ENCODE assay signal across 1 cellular context in the genomic region with DNA sequence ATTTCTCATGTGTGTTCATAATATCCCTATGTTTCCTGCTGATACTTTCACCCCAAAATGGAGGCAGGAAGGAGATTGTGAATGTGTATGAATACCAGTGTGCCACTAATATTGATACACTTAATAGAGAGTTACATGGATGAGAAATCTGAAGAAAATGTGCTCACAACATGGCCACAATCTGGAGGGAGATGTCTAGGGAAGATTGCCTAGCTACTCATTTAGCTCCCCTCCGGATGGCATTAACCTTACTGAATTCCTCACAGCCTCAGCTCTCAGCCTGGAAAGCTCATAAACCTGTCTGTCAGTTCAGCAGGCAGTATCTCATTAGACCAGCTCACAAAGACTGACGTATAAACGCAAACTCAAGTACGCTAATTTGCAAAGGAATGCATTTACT.
TF ChIP-seq lines count a peak whose summit lies in the region.

No MANE protein-coding gene starts in this region.

TF ChIP-seq in K562, 482 proteins besides CTCF, POLR2A, EP300 and RAD21 (continues in another document):
- TF ChIP-seq PTTG1 (tag; IDR thresholded peaks at IDR 0.05; ENCODE audit: low read depth) (no peak), CBFA2T2 (conservative IDR thresholded peaks at IDR 0.05) (no peak), DMBX1 (CRISPR knock-in tag; IDR thresholded peaks at IDR 0.05; ENCODE audit: borderline replicate concordance) (0 out of 2 replicates have a peak, but pooled peaks have one; percentile 40), ZNF707 (CRISPR knock-in tag; conservative IDR thresholded peaks at IDR 0.05) (no peak), ZNF76 (CRISPR knock-in tag; IDR thresholded peaks at IDR 0.05; ENCODE audit: borderline replicate concordance) (no peak), KLF13 (tag; IDR thresholded peaks at IDR 0.05; ENCODE audit: borderline replicate concordance, low read depth) (no peak), KLF16 (IDR thresholded peaks at IDR 0.05) (no peak), TFAM (CRISPR knock-in tag; conservative IDR thresholded peaks at IDR 0.05) (no peak), ZNF589 (CRISPR knock-in tag; IDR thresholded peaks at IDR 0.05; ENCODE audit: low read depth) (0 out of 2 replicates have a peak, but pooled peaks have one; percentile 26), MTF1 (CRISPR knock-in tag; IDR thresholded peaks at IDR 0.05; ENCODE audit: borderline replicate concordance) (no peak), DPF2 (IDR thresholded peaks at IDR 0.05) (peak; percentile 41; the same call in 1 of the 2 replicates), CEBPG (CRISPR knock-in tag; IDR thresholded peaks at IDR 0.05) (no peak), CEBPG (tag; conservative IDR thresholded peaks at IDR 0.05 in 1 of 2, IDR thresholded peaks at IDR 0.05 in 1 of 2) (no peak), HMG20B (CRISPR knock-in tag; IDR thresholded peaks at IDR 0.05) (no peak), GATAD2B (IDR thresholded peaks at IDR 0.05; ENCODE audit: borderline replicate concordance) (no peak), YBX1 (IDR thresholded peaks at IDR 0.05) (no peak), NR3C1 (CRISPR knock-in tag; IDR thresholded peaks at IDR 0.05) (no peak), FOXK2 (conservative IDR thresholded peaks at IDR 0.05 in 1 of 2, IDR thresholded peaks at IDR 0.05 in 1 of 2; ENCODE audit: low read depth in 2 of 2) (no peak), YY1 (IDR thresholded peaks at IDR 0.05; ENCODE audit: borderline replicate concordance in 1 of 3, control insufficient read depth in 1 of 3, extremely low read depth in 1 of 3, insufficient read depth in 3 of 3, insufficient read length in 1 of 3, insufficient replicate concordance in 2 of 3, low read depth in 1 of 3, low read length in 2 of 3) (peak in 1 of 3 experiments; percentile 44), ZNF696 (CRISPR knock-in tag; conservative IDR thresholded peaks at IDR 0.05) (no peak)
- TF ChIP-seq, protein P1, sequence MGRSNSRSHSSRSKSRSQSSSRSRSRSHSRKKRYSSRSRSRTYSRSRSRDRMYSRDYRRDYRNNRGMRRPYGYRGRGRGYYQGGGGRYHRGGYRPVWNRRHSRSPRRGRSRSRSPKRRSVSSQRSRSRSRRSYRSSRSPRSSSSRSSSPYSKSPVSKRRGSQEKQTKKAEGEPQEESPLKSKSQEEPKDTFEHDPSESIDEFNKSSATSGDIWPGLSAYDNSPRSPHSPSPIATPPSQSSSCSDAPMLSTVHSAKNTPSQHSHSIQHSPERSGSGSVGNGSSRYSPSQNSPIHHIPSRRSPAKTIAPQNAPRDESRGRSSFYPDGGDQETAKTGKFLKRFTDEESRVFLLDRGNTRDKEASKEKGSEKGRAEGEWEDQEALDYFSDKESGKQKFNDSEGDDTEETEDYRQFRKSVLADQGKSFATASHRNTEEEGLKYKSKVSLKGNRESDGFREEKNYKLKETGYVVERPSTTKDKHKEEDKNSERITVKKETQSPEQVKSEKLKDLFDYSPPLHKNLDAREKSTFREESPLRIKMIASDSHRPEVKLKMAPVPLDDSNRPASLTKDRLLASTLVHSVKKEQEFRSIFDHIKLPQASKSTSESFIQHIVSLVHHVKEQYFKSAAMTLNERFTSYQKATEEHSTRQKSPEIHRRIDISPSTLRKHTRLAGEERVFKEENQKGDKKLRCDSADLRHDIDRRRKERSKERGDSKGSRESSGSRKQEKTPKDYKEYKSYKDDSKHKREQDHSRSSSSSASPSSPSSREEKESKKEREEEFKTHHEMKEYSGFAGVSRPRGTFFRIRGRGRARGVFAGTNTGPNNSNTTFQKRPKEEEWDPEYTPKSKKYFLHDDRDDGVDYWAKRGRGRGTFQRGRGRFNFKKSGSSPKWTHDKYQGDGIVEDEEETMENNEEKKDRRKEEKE (IDR thresholded peaks at IDR 0.05; ENCODE audit: borderline replicate concordance in 1 of 2, control insufficient read depth in 1 of 2, low read depth in 2 of 2, low read length in 1 of 2): no peak
- TF ChIP-seq, protein P2, sequence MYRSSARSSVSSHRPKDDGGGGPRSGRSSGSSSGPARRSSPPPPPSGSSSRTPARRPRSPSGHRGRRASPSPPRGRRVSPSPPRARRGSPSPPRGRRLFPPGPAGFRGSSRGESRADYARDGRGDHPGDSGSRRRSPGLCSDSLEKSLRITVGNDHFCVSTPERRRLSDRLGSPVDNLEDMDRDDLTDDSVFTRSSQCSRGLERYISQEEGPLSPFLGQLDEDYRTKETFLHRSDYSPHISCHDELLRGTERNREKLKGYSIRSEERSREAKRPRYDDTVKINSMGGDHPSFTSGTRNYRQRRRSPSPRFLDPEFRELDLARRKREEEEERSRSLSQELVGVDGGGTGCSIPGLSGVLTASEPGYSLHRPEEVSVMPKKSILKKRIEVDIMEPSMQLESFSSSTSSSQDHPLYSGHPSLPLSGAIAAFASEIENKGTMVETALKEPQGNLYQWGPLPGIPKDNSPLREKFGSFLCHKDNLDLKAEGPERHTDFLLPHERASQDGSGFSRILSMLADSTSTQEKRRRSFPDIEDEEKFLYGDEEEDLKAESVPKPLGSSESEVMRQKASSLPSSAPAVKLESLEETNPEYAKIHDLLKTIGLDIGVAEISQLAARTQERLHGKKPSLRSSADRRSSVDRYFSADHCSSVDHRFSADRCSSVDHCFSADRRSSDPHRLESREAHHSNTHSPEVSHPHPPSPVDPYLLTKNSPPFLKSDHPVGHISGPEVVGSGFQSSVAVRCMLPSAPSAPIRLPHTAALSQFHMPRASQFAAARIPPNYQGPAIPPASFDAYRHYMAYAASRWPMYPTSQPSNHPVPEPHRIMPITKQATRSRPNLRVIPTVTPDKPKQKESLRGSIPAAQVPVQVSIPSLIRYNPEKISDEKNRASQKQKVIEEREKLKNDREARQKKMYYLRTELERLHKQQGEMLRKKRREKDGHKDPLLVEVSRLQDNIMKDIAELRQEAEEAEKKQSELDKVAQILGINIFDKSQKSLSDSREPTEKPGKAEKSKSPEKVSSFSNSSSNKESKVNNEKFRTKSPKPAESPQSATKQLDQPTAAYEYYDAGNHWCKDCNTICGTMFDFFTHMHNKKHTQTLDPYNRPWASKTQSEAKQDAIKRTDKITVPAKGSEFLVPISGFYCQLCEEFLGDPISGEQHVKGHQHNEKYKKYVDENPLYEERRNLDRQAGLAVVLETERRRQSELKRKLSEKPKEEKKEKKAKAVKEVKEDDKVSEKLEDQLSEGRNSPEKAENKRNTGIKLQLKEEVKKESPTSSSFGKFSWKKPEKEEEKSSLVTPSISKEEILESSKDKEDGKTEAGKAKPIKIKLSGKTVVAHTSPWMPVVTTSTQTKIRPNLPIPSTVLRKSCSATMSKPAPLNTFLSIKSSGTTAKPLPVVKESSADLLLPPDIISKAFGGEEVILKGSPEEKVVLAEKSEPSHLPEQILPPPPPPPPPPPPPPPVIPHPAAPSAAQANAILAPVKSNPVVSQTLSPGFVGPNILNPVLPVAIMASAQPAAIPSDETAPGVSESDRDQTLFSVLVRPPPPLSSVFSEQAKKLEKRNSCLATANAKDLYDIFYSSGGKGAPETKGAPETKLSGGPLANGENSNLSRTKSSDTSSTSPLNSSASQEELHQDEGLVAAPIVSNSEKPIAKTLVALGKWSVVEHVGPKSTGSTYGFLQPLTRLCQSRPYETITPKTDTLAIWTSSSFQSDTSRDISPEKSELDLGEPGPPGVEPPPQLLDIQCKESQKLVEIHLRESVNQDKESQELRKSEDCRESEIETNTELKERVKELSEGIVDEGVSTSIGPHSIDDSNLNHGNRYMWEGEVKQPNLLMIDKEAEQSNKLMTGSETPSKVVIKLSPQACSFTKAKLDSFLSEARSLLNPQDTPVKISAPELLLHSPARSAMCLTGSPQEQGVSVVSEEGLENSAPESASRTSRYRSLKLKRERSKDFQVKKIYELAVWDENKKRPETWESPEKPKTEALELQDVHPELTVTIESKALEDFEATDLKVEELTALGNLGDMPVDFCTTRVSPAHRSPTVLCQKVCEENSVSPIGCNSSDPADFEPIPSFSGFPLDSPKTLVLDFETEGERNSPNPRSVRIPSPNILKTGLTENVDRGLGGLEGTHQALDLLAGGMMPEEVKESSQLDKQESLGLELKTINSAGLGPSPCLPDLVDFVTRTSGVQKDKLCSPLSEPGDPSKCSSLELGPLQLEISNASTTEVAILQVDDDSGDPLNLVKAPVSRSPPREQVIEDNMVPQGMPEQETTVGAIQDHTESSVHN (IDR thresholded peaks at IDR 0.05; ENCODE audit: borderline replicate concordance in 1 of 2, low read depth in 1 of 2): no peak
- TF ChIP-seq, protein P3, sequence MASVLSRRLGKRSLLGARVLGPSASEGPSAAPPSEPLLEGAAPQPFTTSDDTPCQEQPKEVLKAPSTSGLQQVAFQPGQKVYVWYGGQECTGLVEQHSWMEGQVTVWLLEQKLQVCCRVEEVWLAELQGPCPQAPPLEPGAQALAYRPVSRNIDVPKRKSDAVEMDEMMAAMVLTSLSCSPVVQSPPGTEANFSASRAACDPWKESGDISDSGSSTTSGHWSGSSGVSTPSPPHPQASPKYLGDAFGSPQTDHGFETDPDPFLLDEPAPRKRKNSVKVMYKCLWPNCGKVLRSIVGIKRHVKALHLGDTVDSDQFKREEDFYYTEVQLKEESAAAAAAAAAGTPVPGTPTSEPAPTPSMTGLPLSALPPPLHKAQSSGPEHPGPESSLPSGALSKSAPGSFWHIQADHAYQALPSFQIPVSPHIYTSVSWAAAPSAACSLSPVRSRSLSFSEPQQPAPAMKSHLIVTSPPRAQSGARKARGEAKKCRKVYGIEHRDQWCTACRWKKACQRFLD (CRISPR knock-in tag; IDR thresholded peaks at IDR 0.05): 0 out of 2 replicates have a peak, but pooled peaks have one; percentile 22
- TF ChIP-seq, protein P4, sequence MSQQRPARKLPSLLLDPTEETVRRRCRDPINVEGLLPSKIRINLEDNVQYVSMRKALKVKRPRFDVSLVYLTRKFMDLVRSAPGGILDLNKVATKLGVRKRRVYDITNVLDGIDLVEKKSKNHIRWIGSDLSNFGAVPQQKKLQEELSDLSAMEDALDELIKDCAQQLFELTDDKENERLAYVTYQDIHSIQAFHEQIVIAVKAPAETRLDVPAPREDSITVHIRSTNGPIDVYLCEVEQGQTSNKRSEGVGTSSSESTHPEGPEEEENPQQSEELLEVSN (IDR thresholded peaks at IDR 0.05; ENCODE audit: borderline replicate concordance in 1 of 2, extremely low read depth in 1 of 2, insufficient read depth in 1 of 2, insufficient read length in 1 of 2, low read depth in 1 of 2, low read length in 1 of 2, poor library complexity in 1 of 2, severe bottlenecking in 1 of 2): peak in 1 of 2 experiments; percentile 50
- TF ChIP-seq, protein P5, sequence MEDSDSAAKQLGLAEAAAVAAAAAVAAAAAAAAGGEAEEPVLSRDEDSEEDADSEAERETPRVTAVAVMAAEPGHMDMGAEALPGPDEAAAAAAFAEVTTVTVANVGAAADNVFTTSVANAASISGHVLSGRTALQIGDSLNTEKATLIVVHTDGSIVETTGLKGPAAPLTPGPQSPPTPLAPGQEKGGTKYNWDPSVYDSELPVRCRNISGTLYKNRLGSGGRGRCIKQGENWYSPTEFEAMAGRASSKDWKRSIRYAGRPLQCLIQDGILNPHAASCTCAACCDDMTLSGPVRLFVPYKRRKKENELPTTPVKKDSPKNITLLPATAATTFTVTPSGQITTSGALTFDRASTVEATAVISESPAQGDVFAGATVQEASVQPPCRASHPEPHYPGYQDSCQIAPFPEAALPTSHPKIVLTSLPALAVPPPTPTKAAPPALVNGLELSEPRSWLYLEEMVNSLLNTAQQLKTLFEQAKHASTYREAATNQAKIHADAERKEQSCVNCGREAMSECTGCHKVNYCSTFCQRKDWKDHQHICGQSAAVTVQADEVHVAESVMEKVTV (CRISPR knock-in tag; IDR thresholded peaks at IDR 0.05): no peak
- TF ChIP-seq, protein P6, sequence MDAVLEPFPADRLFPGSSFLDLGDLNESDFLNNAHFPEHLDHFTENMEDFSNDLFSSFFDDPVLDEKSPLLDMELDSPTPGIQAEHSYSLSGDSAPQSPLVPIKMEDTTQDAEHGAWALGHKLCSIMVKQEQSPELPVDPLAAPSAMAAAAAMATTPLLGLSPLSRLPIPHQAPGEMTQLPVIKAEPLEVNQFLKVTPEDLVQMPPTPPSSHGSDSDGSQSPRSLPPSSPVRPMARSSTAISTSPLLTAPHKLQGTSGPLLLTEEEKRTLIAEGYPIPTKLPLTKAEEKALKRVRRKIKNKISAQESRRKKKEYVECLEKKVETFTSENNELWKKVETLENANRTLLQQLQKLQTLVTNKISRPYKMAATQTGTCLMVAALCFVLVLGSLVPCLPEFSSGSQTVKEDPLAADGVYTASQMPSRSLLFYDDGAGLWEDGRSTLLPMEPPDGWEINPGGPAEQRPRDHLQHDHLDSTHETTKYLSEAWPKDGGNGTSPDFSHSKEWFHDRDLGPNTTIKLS (IDR thresholded peaks at IDR 0.05; ENCODE audit: borderline replicate concordance, low read depth): no peak
- TF ChIP-seq, protein P7, sequence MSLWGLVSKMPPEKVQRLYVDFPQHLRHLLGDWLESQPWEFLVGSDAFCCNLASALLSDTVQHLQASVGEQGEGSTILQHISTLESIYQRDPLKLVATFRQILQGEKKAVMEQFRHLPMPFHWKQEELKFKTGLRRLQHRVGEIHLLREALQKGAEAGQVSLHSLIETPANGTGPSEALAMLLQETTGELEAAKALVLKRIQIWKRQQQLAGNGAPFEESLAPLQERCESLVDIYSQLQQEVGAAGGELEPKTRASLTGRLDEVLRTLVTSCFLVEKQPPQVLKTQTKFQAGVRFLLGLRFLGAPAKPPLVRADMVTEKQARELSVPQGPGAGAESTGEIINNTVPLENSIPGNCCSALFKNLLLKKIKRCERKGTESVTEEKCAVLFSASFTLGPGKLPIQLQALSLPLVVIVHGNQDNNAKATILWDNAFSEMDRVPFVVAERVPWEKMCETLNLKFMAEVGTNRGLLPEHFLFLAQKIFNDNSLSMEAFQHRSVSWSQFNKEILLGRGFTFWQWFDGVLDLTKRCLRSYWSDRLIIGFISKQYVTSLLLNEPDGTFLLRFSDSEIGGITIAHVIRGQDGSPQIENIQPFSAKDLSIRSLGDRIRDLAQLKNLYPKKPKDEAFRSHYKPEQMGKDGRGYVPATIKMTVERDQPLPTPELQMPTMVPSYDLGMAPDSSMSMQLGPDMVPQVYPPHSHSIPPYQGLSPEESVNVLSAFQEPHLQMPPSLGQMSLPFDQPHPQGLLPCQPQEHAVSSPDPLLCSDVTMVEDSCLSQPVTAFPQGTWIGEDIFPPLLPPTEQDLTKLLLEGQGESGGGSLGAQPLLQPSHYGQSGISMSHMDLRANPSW (CRISPR knock-in tag; IDR thresholded peaks at IDR 0.05): no peak
- TF ChIP-seq, protein P8, sequence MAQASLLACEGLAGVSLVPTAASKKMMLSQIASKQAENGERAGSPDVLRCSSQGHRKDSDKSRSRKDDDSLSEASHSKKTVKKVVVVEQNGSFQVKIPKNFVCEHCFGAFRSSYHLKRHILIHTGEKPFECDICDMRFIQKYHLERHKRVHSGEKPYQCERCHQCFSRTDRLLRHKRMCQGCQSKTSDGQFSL (CRISPR knock-in tag; IDR thresholded peaks at IDR 0.05): no peak
- TF ChIP-seq, protein P8 (tag; IDR thresholded peaks at IDR 0.05): no peak
- TF ChIP-seq, protein P9, sequence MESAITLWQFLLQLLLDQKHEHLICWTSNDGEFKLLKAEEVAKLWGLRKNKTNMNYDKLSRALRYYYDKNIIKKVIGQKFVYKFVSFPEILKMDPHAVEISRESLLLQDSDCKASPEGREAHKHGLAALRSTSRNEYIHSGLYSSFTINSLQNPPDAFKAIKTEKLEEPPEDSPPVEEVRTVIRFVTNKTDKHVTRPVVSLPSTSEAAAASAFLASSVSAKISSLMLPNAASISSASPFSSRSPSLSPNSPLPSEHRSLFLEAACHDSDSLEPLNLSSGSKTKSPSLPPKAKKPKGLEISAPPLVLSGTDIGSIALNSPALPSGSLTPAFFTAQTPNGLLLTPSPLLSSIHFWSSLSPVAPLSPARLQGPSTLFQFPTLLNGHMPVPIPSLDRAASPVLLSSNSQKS (CRISPR knock-in tag; IDR thresholded peaks at IDR 0.05): no peak
